In genomic region chrX:140091276-140091886, GRCh38 we compare ENCODE assay signal across 8 cellular contexts.
DNase-seq lines count a peak whose midpoint lies in the region; ATAC-seq, FAIRE-seq and TF ChIP-seq lines count a peak whose summit lies in the region.

No MANE protein-coding gene starts in this region.

- H3K4me3 Mint-ChIP-seq in activated CD8-positive, alpha-beta T cell treated with anti-CD3 and anti-CD28 coated beads, Interleukin-2, amount 10 ng/mL, durations not matched to agents 7 days and 5 days = no peak overlapping the region

- no peak overlapping the region for H2BK120ac ChIP-seq in neuronal stem cell (ENCODE audit: low read depth, low read length)

- peak overlapping the region; percentile 54 for H3K4me2 ChIP-seq in neuronal stem cell (ENCODE audit: insufficient read depth, low read length, poor library complexity, severe bottlenecking)

- H3K27me3 ChIP-seq in neuronal stem cell (ENCODE audit: control insufficient read depth in 3 of 3, insufficient read depth in 3 of 3, low read depth in 1 of 3, low read length in 3 of 3) = no peaks in the 10 kb centered on the region

- ATAC-seq in GM18868 (IDR thresholded peaks at IDR 0.05; ENCODE audit: unreplicated experiment) = peak; percentile 72
- peak; percentile 50 for ATAC-seq in HG02981 (IDR thresholded peaks at IDR 0.05; ENCODE audit: unreplicated experiment)
- peak; percentile 69 for ATAC-seq in activated CD8-positive, alpha-beta T cell treated with anti-CD3 and anti-CD28 coated beads, Interleukin-2, amount 10 ng/mL, durations not matched to agents 7 days and 5 days

- no peak for TF ChIP-seq CTCF in fibroblast of mammary gland (conservative IDR thresholded peaks at IDR 0.05; ENCODE audit: control insufficient read depth, insufficient read depth, low read depth, low read length)

- H3K14ac ChIP-seq in neuronal stem cell (ENCODE audit: low read length) = no peak overlapping the region

- no peaks in the 10 kb centered on the region for H3K79me1 ChIP-seq in neuronal stem cell (ENCODE audit: low read depth, low read length)

- CTCF ChIA-PET in activated CD8-positive, alpha-beta T cell treated with anti-CD3 and anti-CD28 coated beads, Interleukin-2, amount 10 ng/mL, durations not matched to agents 7 days and 5 days (lab: Charles Lee) = no interaction called here

- H2AK5ac ChIP-seq in neuronal stem cell (ENCODE audit: low read depth, low read length) = no peak overlapping the region

- no peak overlapping the region for H2BK12ac ChIP-seq in neuronal stem cell (ENCODE audit: low read length)

- H3K23ac ChIP-seq in neuronal stem cell (ENCODE audit: low read depth, low read length, poor library complexity) = no peak overlapping the region

- no peak overlapping the region for H4K91ac ChIP-seq in neuronal stem cell (ENCODE audit: low read depth, low read length, poor library complexity)

- peaks cover 16% of the 10 kb centered on the region for H3K27me3 Mint-ChIP-seq in activated CD8-positive, alpha-beta T cell treated with anti-CD3 and anti-CD28 coated beads, Interleukin-2, amount 10 ng/mL, durations not matched to agents 7 days and 5 days (ENCODE audit: low read depth)

- peak overlapping the region; percentile 75 for H2BK15ac ChIP-seq in neuronal stem cell (ENCODE audit: low read length)

- no peaks in the 10 kb centered on the region for H3K36me3 Mint-ChIP-seq in activated CD8-positive, alpha-beta T cell treated with anti-CD3 and anti-CD28 coated beads, Interleukin-2, amount 10 ng/mL, durations not matched to agents 7 days and 5 days (ENCODE audit: low read depth)

- no peak overlapping the region for H3K4ac ChIP-seq in neuronal stem cell (ENCODE audit: low read length)

- WGBS in neuronal stem cell (ENCODE audit: extremely low coverage in 2 of 2, insufficient read length in 2 of 2, insufficient replicate concordance in 1 of 2), 2 donors = no CpG with 5 or more reads among the region's 80 CpGs

- peak overlapping the region; percentile 9 for H3K4me3 ChIP-seq in fibroblast of mammary gland (ENCODE audit: control insufficient read depth, low read depth, low read length)
- H3K4me3 ChIP-seq in neuronal stem cell (ENCODE audit: low read length in 2 of 2) = peak overlapping the region; percentile 42 to 75

- H3K9ac ChIP-seq in neuronal stem cell (ENCODE audit: low read depth, low read length, poor library complexity) = peak overlapping the region; percentile 72

- DNase-seq in activated CD8-positive, alpha-beta T cell treated with anti-CD3 and anti-CD28 coated beads, Interleukin-2, amount 10 ng/mL, durations not matched to agents 7 days and 5 days = peak; percentile 20
- no peak for DNase-seq in fibroblast of mammary gland (ENCODE audit: low read depth)
- peak; percentile 31 for DNase-seq in neuronal stem cell (ENCODE audit: low spot score)
- no peak for DNase-seq in mesenteric fat pad (ENCODE audit: low spot score)
- no peak for DNase-seq in urothelium cell line (ENCODE audit: low spot score)
- DNase-seq in RKO (ENCODE audit: low spot score) = no peak

- no peaks in the 10 kb centered on the region for H3K36me3 ChIP-seq in neuronal stem cell (replicated peaks in 1 of 2; ENCODE audit: control insufficient read depth in 2 of 2, insufficient read depth in 2 of 2, low read length in 2 of 2)

- no peak overlapping the region for H2BK5ac ChIP-seq in neuronal stem cell (ENCODE audit: low read length)

- peak overlapping the region; percentile 81 for H3K18ac ChIP-seq in neuronal stem cell (ENCODE audit: low read length)

- H2AFZ ChIP-seq in neuronal stem cell (ENCODE audit: low read length) = peak overlapping the region; percentile 91

- no peak overlapping the region for H3K27ac ChIP-seq in neuronal stem cell (replicated peaks; ENCODE audit: low read length)

- H3K9me3 Mint-ChIP-seq in activated CD8-positive, alpha-beta T cell treated with anti-CD3 and anti-CD28 coated beads, Interleukin-2, amount 10 ng/mL, durations not matched to agents 7 days and 5 days (ENCODE audit: insufficient read depth) = no peaks in the 10 kb centered on the region

- POLR2A ChIA-PET in activated CD8-positive, alpha-beta T cell treated with anti-CD3 and anti-CD28 coated beads, Interleukin-2, amount 10 ng/mL, durations not matched to agents 7 days and 5 days (lab: Charles Lee) = no interaction called here

- no peak for FAIRE-seq in urothelium cell line (lab: Jason Lieb, UNC)

- no peak overlapping the region for H4K8ac ChIP-seq in neuronal stem cell (ENCODE audit: low read depth, low read length)

- H3K9me3 ChIP-seq in neuronal stem cell (replicated peaks in 1 of 2; ENCODE audit: control insufficient read depth in 2 of 2, insufficient read depth in 1 of 2, low read depth in 1 of 2, low read length in 2 of 2) = no peaks in the 10 kb centered on the region

- no peaks in the 10 kb centered on the region for H3K4me1 Mint-ChIP-seq in activated CD8-positive, alpha-beta T cell treated with anti-CD3 and anti-CD28 coated beads, Interleukin-2, amount 10 ng/mL, durations not matched to agents 7 days and 5 days (ENCODE audit: low read depth)

- H3K27ac Mint-ChIP-seq in activated CD8-positive, alpha-beta T cell treated with anti-CD3 and anti-CD28 coated beads, Interleukin-2, amount 10 ng/mL, durations not matched to agents 7 days and 5 days = no peak overlapping the region

- peaks cover 6 to 12% of the 10 kb centered on the region in 2 donors for H3K4me1 ChIP-seq in neuronal stem cell (ENCODE audit: control insufficient read depth in 2 of 2, insufficient read depth in 1 of 2, low read depth in 1 of 2, low read length in 2 of 2)

Comparison
In these comparisons a context has a peak if more than half of its experiments do, and no peak if none do; other contexts are left out.
1. DNase-seq: peak in activated CD8-positive, alpha-beta T cell treated with anti-CD3 and anti-CD28 coated beads, Interleukin-2, amount 10 ng/mL, durations not matched to agents 7 days and 5 days (single experiment) and neuronal stem cell (single experiment); none in fibroblast of mammary gland (single experiment), mesenteric fat pad (single experiment), urothelium cell line (single experiment) and RKO (single experiment).
2. Peak in every context shown above with its lines, with median percentiles within 50 percentile points of each other: ATAC-seq.